Comparison of ENCODE assay signal across 10 cellular contexts in the genomic region with DNA sequence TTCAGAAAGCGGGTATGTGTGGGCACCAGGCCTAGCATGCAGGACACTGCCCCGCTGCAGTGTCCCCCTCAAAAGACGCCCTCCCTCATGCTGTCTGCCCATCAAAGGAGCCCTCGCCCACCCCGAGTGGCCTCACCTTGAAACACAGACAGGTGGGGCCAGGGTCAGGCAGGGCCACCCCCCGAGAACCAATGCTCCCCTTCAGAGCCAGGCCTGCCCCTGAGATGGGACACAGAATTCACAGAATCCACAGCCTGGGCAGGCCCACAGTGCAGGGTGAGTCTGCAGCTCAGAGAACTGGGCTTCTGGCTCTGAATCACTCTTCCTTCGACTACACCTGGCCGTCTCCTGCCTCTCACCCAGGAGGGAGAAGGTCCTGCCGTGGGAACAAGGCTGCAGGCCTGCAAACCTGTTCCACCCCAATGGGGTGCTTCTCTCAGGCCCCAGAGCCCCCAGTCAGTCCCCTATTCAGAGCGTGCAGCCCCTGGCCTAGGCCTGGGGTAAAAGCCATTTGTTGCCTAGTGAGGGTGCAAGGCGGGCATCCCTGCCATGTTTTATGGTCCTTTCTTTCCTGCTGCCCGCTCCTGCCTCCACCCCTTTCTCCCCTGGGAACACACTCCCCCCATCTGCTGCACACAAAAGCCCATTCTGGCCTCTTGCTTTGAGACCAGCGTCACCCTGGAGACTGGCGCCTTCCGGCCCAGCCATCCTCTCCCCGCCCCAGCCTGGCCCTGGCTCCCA. TPM values are rescaled to one million over a fixed set of nuclear protein-coding genes. Genes with fewer than 3 reads are reported as not detected.
DNase-seq lines count a peak whose midpoint lies in the region; ATAC-seq and TF ChIP-seq lines count a peak whose summit lies in the region.
"Had no signal": no experiment of that assay in that cellular context is flagged by ENCODE, and none has a peak within 500 bp of the region (broad histone marks: within the 10 kb centered on the region; RNA-seq: fewer than 3 reads in every experiment).

No MANE protein-coding gene starts in this region.

- H3K4me1 ChIP-seq in prostate gland (replicated peaks) (no peaks in the 10 kb centered on the region), sigmoid colon (peaks cover 0 to 6% (median 4%) of the 10 kb centered on the region in 4 donors)

- H3K27me3 Mint-ChIP-seq in activated T-cell treated with anti-CD3 and anti-CD28 coated beads, Interleukin-2, amount 50 U/mL, for 24 hours = no peaks in the 10 kb centered on the region
- no peaks in the 10 kb centered on the region for H3K27me3 Mint-ChIP-seq in activated T-cell treated with anti-CD3 and anti-CD28 coated beads, Interleukin-2, amount 50 U/mL, for 4 hours (ENCODE audit: low read depth)
- no peaks in the 10 kb centered on the region for H3K27me3 Mint-ChIP-seq in T-helper 17 cell
- peaks cover 6 to 7% of the 10 kb centered on the region in 2 donors for H3K27me3 Mint-ChIP-seq in stimulated activated naive B cell treated with anti-CD40 and anti-IgM and Interleukin-4, amounts not matched to agents 10 μg/mL and 1 μg/mL and 100 μg/mL, for 72 hours

- no peaks in the 10 kb centered on the region for H3K9me3 ChIP-seq in T-helper 17 cell (ENCODE audit: control insufficient read depth, low read length, poor library complexity, severe bottlenecking)
- H3K9me3 ChIP-seq in prostate gland = no peaks in the 10 kb centered on the region
- H3K9me3 ChIP-seq in sigmoid colon = no peaks in the 10 kb centered on the region
- H3K9me3 ChIP-seq: ascending aorta had no signal

- no peak for ATAC-seq in activated T-cell treated with anti-CD3 and anti-CD28 coated beads, Interleukin-2, amount 50 U/mL, for 4 hours
- no peak for ATAC-seq in T-helper 17 cell
- ATAC-seq in stimulated activated naive B cell treated with anti-CD40 and anti-IgM and Interleukin-4, amounts not matched to agents 10 μg/mL and 1 μg/mL and 100 μg/mL, for 72 hours (replicated peaks) = no peak

- TF ChIP-seq POLR2A in prostate gland (IDR thresholded peaks at IDR 0.05) (no peak), sigmoid colon (IDR thresholded peaks at IDR 0.05) (no peak)

- TF ChIP-seq CTCF in prostate gland (IDR thresholded peaks at IDR 0.05) (no peak), sigmoid colon (IDR thresholded peaks at IDR 0.05) (no peak)

- peak overlapping the region; percentile 79 for H3K27ac Mint-ChIP-seq in activated T-cell treated with anti-CD3 and anti-CD28 coated beads, Interleukin-2, amount 50 U/mL, for 24 hours
- peak overlapping the region; percentile 98 for H3K27ac Mint-ChIP-seq in T-helper 17 cell
- H3K27ac Mint-ChIP-seq in stimulated activated naive B cell treated with anti-CD40 and anti-IgM and Interleukin-4, amounts not matched to agents 10 μg/mL and 1 μg/mL and 100 μg/mL, for 72 hours = peak overlapping the region; percentile 85

- H3K36me3 Mint-ChIP-seq in activated T-cell treated with anti-CD3 and anti-CD28 coated beads, Interleukin-2, amount 50 U/mL, for 24 hours (ENCODE audit: low read depth) = no peaks in the 10 kb centered on the region
- H3K36me3 Mint-ChIP-seq in activated T-cell treated with anti-CD3 and anti-CD28 coated beads, Interleukin-2, amount 50 U/mL, for 4 hours (ENCODE audit: insufficient read depth) = no peaks in the 10 kb centered on the region
- no peaks in the 10 kb centered on the region for H3K36me3 Mint-ChIP-seq in T-helper 17 cell (ENCODE audit: low read depth)
- no peaks in the 10 kb centered on the region for H3K36me3 Mint-ChIP-seq in stimulated activated naive B cell treated with anti-CD40 and anti-IgM and Interleukin-4, amounts not matched to agents 10 μg/mL and 1 μg/mL and 100 μg/mL, for 72 hours

- H3K27ac ChIP-seq in prostate gland (no peak overlapping the region), sigmoid colon (no peak overlapping the region)
- H3K27ac ChIP-seq: ascending aorta, HL-60 had no signal

- H3K27me3 ChIP-seq in prostate gland (replicated peaks; ENCODE audit: insufficient read depth) (no peaks in the 10 kb centered on the region), sigmoid colon (no peaks in the 10 kb centered on the region)
- H3K27me3 ChIP-seq: ascending aorta had no signal

- H3K4me3 ChIP-seq in prostate gland = no peak overlapping the region
- H3K4me3 ChIP-seq in sigmoid colon = no peak overlapping the region
- H3K4me3 ChIP-seq: ascending aorta had no signal

- no peaks in the 10 kb centered on the region for H3K9me3 Mint-ChIP-seq in activated T-cell treated with anti-CD3 and anti-CD28 coated beads, Interleukin-2, amount 50 U/mL, for 24 hours
- no peaks in the 10 kb centered on the region for H3K9me3 Mint-ChIP-seq in activated T-cell treated with anti-CD3 and anti-CD28 coated beads, Interleukin-2, amount 50 U/mL, for 4 hours
- H3K9me3 Mint-ChIP-seq in stimulated activated naive B cell treated with anti-CD40 and anti-IgM and Interleukin-4, amounts not matched to agents 10 μg/mL and 1 μg/mL and 100 μg/mL, for 72 hours = no peaks in the 10 kb centered on the region

- WGBS in prostate gland = 86% methylated on average over 16 of the region's 16 CpGs
- WGBS in sigmoid colon, 2 donors = 84 to 86% methylated on average over 16 of the region's 16 CpGs

- TF ChIP-seq EP300 in sigmoid colon (IDR thresholded peaks at IDR 0.05) = no peak

- H3K4me1 Mint-ChIP-seq in activated T-cell treated with anti-CD3 and anti-CD28 coated beads, Interleukin-2, amount 50 U/mL, for 24 hours (ENCODE audit: low read depth) = peaks cover 28% of the 10 kb centered on the region
- peaks cover 22% of the 10 kb centered on the region for H3K4me1 Mint-ChIP-seq in activated T-cell treated with anti-CD3 and anti-CD28 coated beads, Interleukin-2, amount 50 U/mL, for 4 hours (ENCODE audit: low read depth)
- peaks cover 16% of the 10 kb centered on the region for H3K4me1 Mint-ChIP-seq in T-helper 17 cell
- H3K4me1 Mint-ChIP-seq in stimulated activated naive B cell treated with anti-CD40 and anti-IgM and Interleukin-4, amounts not matched to agents 10 μg/mL and 1 μg/mL and 100 μg/mL, for 72 hours = peaks cover 18 to 32% of the 10 kb centered on the region in 2 donors

- DNase-seq in activated T-cell treated with anti-CD3 and anti-CD28 coated beads, Interleukin-2, amount 50 U/mL, for 24 hours = no peak
- DNase-seq in activated T-cell treated with anti-CD3 and anti-CD28 coated beads, Interleukin-2, amount 50 U/mL, for 4 hours = no peak
- DNase-seq in T-helper 17 cell (no peak), hippocampal formation (lab: John Stamatoyannopoulos, UW) (peak; percentile 75 to 80), prostate gland (ENCODE audit: low spot score) (no peak), NCI-H128 (lab: John Stamatoyannopoulos, UW; ENCODE audit: unreplicated experiment) (no peak), sigmoid colon (no peak)
- no peak for DNase-seq in stimulated activated naive B cell treated with anti-CD40 and anti-IgM and Interleukin-4, amounts not matched to agents 10 μg/mL and 1 μg/mL and 100 μg/mL, for 72 hours

- H3K36me3 ChIP-seq in prostate gland (no peaks in the 10 kb centered on the region), sigmoid colon (no peaks in the 10 kb centered on the region)
- H3K36me3 ChIP-seq: ascending aorta had no signal

- no peak overlapping the region for H3K4me3 Mint-ChIP-seq in activated T-cell treated with anti-CD3 and anti-CD28 coated beads, Interleukin-2, amount 50 U/mL, for 24 hours
- H3K4me3 Mint-ChIP-seq in activated T-cell treated with anti-CD3 and anti-CD28 coated beads, Interleukin-2, amount 50 U/mL, for 4 hours = no peak overlapping the region
- H3K4me3 Mint-ChIP-seq in T-helper 17 cell = peak overlapping the region; percentile 56
- no peak overlapping the region for H3K4me3 Mint-ChIP-seq in stimulated activated naive B cell treated with anti-CD40 and anti-IgM and Interleukin-4, amounts not matched to agents 10 μg/mL and 1 μg/mL and 100 μg/mL, for 72 hours

- intact Hi-C loops in prostate gland (cut with DNase I) (no loop called here), sigmoid colon (cut with DNase I) (no loop called here)

RNA-seq across cellular contexts. Expression of gene ARHGEF4, which starts 11.3 kb away (rescaled TPM):
- under 1 TPM; 0.43 to 0.84 (median 0.58) TPM for total RNA-seq in activated T-cell treated with anti-CD3 and anti-CD28 coated beads, Interleukin-2, amount 50 U/mL, for 4 hours
- total RNA-seq in T-helper 17 cell = 1 to 10 TPM in 1 of 2 donors, under 1 TPM in 1; 0.77 to 1.5 TPM
- 10 to 100 TPM in 1 of 2 donors, 1 to 10 TPM in 1; 9.6 to 56.0 TPM for total RNA-seq in prostate gland
- 10 to 100 TPM; 15.8 to 32.4 (median 20.6) TPM for total RNA-seq in sigmoid colon
- 1 to 10 TPM in 2 of 3 donors, not detected in 1; 1.7 to 3.0 TPM for polyA plus RNA-seq in sigmoid colon

Comparison
In these comparisons a context has a peak if more than half of its experiments do, and no peak if none do; other contexts are left out.
1. DNase-seq: peak in hippocampal formation (2 of 2); none in activated T-cell treated with anti-CD3 and anti-CD28 coated beads, Interleukin-2, amount 50 U/mL, for 24 hours (single experiment), activated T-cell treated with anti-CD3 and anti-CD28 coated beads, Interleukin-2, amount 50 U/mL, for 4 hours (single experiment), T-helper 17 cell (0 of 3), stimulated activated naive B cell treated with anti-CD40 and anti-IgM and Interleukin-4, amounts not matched to agents 10 μg/mL and 1 μg/mL and 100 μg/mL, for 72 hours (single experiment), prostate gland (single experiment), NCI-H128 (single experiment) and sigmoid colon (single experiment).
2. RNA of gene ARHGEF4, which starts 11.3 kb away (total RNA-seq): 9.6 to 56.0 TPM in prostate gland and 15.8 to 32.4 TPM in sigmoid colon; 0.77 to 1.5 TPM in T-helper 17 cell and 0.43 to 0.84 TPM in activated T-cell treated with anti-CD3 and anti-CD28 coated beads, Interleukin-2, amount 50 U/mL, for 4 hours; every median in the first group is over 4 times any median in the second.
3. Peak in every context shown above with its lines, with median percentiles within 50 percentile points of each other: H3K27ac Mint-ChIP-seq.